Comparison of ENCODE assay signal across 1 cellular context in the genomic region with DNA sequence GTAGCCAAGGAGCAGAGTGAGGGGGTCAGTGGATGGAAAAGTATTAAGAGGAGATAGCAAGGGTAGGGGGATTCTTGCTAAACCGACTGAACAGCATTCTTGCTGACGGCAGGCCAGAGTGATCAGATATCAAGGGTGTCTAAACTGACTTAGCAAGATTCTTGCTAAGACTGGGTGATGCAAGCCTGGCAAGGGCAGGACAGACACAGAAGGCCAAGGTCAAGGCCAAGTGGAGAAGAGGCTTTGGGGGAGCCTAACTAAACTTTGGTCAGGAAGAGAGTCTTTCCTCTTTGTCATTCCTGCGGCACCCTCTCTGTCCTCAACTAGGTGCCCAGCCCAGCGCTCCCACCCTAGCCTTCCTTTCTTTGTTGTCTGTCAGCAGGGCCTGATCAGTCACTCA.
TF ChIP-seq lines count a peak whose summit lies in the region.

No MANE protein-coding gene starts in this region.

TF ChIP-seq in HepG2, 621 proteins besides CTCF, POLR2A, EP300 and RAD21:
- TF ChIP-seq, protein P1, sequence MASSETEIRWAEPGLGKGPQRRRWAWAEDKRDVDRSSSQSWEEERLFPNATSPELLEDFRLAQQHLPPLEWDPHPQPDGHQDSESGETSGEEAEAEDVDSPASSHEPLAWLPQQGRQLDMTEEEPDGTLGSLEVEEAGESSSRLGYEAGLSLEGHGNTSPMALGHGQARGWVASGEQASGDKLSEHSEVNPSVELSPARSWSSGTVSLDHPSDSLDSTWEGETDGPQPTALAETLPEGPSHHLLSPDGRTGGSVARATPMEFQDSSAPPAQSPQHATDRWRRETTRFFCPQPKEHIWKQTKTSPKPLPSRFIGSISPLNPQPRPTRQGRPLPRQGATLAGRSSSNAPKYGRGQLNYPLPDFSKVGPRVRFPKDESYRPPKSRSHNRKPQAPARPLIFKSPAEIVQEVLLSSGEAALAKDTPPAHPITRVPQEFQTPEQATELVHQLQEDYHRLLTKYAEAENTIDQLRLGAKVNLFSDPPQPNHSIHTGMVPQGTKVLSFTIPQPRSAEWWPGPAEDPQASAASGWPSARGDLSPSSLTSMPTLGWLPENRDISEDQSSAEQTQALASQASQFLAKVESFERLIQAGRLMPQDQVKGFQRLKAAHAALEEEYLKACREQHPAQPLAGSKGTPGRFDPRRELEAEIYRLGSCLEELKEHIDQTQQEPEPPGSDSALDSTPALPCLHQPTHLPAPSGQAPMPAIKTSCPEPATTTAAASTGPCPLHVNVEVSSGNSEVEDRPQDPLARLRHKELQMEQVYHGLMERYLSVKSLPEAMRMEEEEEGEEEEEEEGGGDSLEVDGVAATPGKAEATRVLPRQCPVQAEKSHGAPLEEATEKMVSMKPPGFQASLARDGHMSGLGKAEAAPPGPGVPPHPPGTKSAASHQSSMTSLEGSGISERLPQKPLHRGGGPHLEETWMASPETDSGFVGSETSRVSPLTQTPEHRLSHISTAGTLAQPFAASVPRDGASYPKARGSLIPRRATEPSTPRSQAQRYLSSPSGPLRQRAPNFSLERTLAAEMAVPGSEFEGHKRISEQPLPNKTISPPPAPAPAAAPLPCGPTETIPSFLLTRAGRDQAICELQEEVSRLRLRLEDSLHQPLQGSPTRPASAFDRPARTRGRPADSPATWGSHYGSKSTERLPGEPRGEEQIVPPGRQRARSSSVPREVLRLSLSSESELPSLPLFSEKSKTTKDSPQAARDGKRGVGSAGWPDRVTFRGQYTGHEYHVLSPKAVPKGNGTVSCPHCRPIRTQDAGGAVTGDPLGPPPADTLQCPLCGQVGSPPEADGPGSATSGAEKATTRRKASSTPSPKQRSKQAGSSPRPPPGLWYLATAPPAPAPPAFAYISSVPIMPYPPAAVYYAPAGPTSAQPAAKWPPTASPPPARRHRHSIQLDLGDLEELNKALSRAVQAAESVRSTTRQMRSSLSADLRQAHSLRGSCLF (CRISPR knock-in tag; IDR thresholded peaks at IDR 0.05; ENCODE audit: borderline replicate concordance), result no peak
- no peak for TF ChIP-seq ZSCAN12 (CRISPR knock-in tag; IDR thresholded peaks at IDR 0.05)
- no peak for TF ChIP-seq REPIN1 (CRISPR knock-in tag; IDR thresholded peaks at IDR 0.05; ENCODE audit: borderline replicate concordance, low read depth)
- no peak for TF ChIP-seq ZNF816 (CRISPR knock-in tag; IDR thresholded peaks at IDR 0.05; ENCODE audit: borderline replicate concordance)
- TF ChIP-seq SPEN (CRISPR knock-in tag; IDR thresholded peaks at IDR 0.05; ENCODE audit: low read depth), result no peak
- no peak for TF ChIP-seq MTF1 (CRISPR knock-in tag; IDR thresholded peaks at IDR 0.05)
- no peak for TF ChIP-seq MYNN (CRISPR knock-in tag; IDR thresholded peaks at IDR 0.05; ENCODE audit: low read depth)
- peak; percentile 16; the same call in 1 of the 2 replicates for TF ChIP-seq CEBPG (CRISPR knock-in tag; IDR thresholded peaks at IDR 0.05)
- no peak for TF ChIP-seq NR3C1 (CRISPR knock-in tag; IDR thresholded peaks at IDR 0.05)
- TF ChIP-seq, protein P2, sequence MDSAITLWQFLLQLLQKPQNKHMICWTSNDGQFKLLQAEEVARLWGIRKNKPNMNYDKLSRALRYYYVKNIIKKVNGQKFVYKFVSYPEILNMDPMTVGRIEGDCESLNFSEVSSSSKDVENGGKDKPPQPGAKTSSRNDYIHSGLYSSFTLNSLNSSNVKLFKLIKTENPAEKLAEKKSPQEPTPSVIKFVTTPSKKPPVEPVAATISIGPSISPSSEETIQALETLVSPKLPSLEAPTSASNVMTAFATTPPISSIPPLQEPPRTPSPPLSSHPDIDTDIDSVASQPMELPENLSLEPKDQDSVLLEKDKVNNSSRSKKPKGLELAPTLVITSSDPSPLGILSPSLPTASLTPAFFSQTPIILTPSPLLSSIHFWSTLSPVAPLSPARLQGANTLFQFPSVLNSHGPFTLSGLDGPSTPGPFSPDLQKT (CRISPR knock-in tag; IDR thresholded peaks at IDR 0.05; ENCODE audit: borderline replicate concordance), result no peak
- TF ChIP-seq CBX2 (IDR thresholded peaks at IDR 0.05; ENCODE audit: low read depth, low read length), result no peak
- TF ChIP-seq CBX2 (CRISPR knock-in tag; IDR thresholded peaks at IDR 0.05; ENCODE audit: low read depth), result no peak
- TF ChIP-seq TMF1 (CRISPR knock-in tag; IDR thresholded peaks at IDR 0.05; ENCODE audit: low read depth), result no peak
- peak; percentile 27; the same call in 1 of the 2 replicates for TF ChIP-seq RARA (CRISPR knock-in tag; IDR thresholded peaks at IDR 0.05)
- TF ChIP-seq, protein P3, sequence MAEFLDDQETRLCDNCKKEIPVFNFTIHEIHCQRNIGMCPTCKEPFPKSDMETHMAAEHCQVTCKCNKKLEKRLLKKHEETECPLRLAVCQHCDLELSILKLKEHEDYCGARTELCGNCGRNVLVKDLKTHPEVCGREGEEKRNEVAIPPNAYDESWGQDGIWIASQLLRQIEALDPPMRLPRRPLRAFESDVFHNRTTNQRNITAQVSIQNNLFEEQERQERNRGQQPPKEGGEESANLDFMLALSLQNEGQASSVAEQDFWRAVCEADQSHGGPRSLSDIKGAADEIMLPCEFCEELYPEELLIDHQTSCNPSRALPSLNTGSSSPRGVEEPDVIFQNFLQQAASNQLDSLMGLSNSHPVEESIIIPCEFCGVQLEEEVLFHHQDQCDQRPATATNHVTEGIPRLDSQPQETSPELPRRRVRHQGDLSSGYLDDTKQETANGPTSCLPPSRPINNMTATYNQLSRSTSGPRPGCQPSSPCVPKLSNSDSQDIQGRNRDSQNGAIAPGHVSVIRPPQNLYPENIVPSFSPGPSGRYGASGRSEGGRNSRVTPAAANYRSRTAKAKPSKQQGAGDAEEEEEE (CRISPR knock-in tag; IDR thresholded peaks at IDR 0.05; ENCODE audit: borderline replicate concordance), result no peak
- TF ChIP-seq MEIS1 (CRISPR knock-in tag; IDR thresholded peaks at IDR 0.05; ENCODE audit: borderline replicate concordance), result no peak
- TF ChIP-seq KLF13 (CRISPR knock-in tag; IDR thresholded peaks at IDR 0.05), result no peak
